Comparison of ENCODE assay signal across 8 cellular contexts in genomic region chr22:40193429-40194421, GRCh38. TPM values are rescaled to one million over a fixed set of nuclear protein-coding genes. Genes with fewer than 3 reads are reported as not detected.
DNase-seq lines count a peak whose midpoint lies in the region; ATAC-seq, FAIRE-seq and TF ChIP-seq lines count a peak whose summit lies in the region.

No MANE protein-coding gene starts in this region.

- TF ChIP-seq POLR2A in K562 (conservative IDR thresholded peaks at IDR 0.05), result no peak

- POLR2A ChIA-PET in BJ (lab: Charles Lee) (no interaction called here), K562 (lab: Yijun Ruan, JAX) (interaction anchor here (0.7 to 2.4 kb wide), 5 partner anchors 9 to 61 kb away, joined by 3 to 8 read pairs (median 3); partner anchors contain the start of gene TNRC6B)

- peak overlapping the region; percentile 54 for H3K9ac ChIP-seq in HUES64 (ENCODE audit: low read depth, low read length)
- peak overlapping the region in 1 of 2 experiments; percentile 33; a peak in 1 of 4 replicates for H3K9ac ChIP-seq in K562 (ENCODE audit: insufficient read depth in 1 of 2, low read depth in 2 of 2, low read length in 2 of 2)

- 0 out of 3 replicates have a peak, but pooled peaks have one; percentile 17 for ATAC-seq in K562
- ATAC-seq in HG03565 (IDR thresholded peaks at IDR 0.05; ENCODE audit: unreplicated experiment), result no peak

- CTCF ChIA-PET in BJ (lab: Yijun Ruan, JAX), result interaction anchor here (0.6 to 1.3 kb wide), 10 partner anchors 9 to 169 kb away, joined by 3 to 6 read pairs (median 3); no protein-coding TSS in a partner anchor
- CTCF ChIA-PET in K562 (lab: Yijun Ruan, JAX; ENCODE audit: low intra/inter-chr PET ratio), result interaction anchor here (1.2 kb wide), 1 partner anchor 165 kb away, joined by 3 read pairs; no protein-coding TSS in a partner anchor

- in situ Hi-C loops in K562 (cut with MboI), result no loop called here

- intact Hi-C loops in K562 (cut with micrococcal nuclease) (loop anchor here (5.0 kb wide), 1 partner anchor 151 kb away; no protein-coding TSS in a partner anchor), tibial artery (cut with DNase I; ENCODE audit: low total_unique reads) (no loop called here)

- H4K20me1 ChIP-seq in K562 (replicated peaks; ENCODE audit: control insufficient read depth, insufficient read depth, low read length), result no peaks in the 10 kb centered on the region

- DNase-seq in BJ (ENCODE audit: low read depth) (no peak), K562 (ENCODE audit: extremely low read depth in 1 of 4, low spot score in 3 of 4) (peak in 1 of 4 experiments; percentile 52), medulla oblongata (ENCODE audit: extremely low spot score) (peak; percentile 34), UCSD-AML1 (lab: John Stamatoyannopoulos, UW; ENCODE audit: unreplicated experiment) (no peak), tibial artery (no peak)
- DNase-seq in activated CD4-positive, CD25-positive, alpha-beta regulatory T cell treated with anti-CD3 and anti-CD28 coated beads, Interleukin-2, amount 50 U/mL, for 72 hours, result no peak

- peaks cover 92% of the 10 kb centered on the region for H3K79me2 ChIP-seq in K562 (ENCODE audit: control insufficient read depth, insufficient read depth, low read length)

- no peak overlapping the region for H3K4me2 ChIP-seq in K562 (ENCODE audit: insufficient read depth, low read length)

- BruUV-seq in K562 (replicated peaks; lab: Mats Ljungman, UMichigan), result no TSS peak

- H3K4me1 ChIP-seq in HUES64 (ENCODE audit: insufficient read depth, low read length), result peaks cover 84% of the 10 kb centered on the region
- peaks cover 29 to 50% of the 10 kb centered on the region in 2 experiments for H3K4me1 ChIP-seq in K562 (replicated peaks in 1 of 2; ENCODE audit: control insufficient read depth in 2 of 2, insufficient read depth in 2 of 2, low read length in 2 of 2)
- peaks cover 0 to 50% (median 26%) of the 10 kb centered on the region in 4 donors for H3K4me1 ChIP-seq in tibial artery

- H3K27ac ChIP-seq in HUES64 (ENCODE audit: low read depth, low read length) (peak overlapping the region; percentile 93), K562 (ENCODE audit: extremely low read depth, low read depth, low read length) (no peak overlapping the region), tibial artery (no peak overlapping the region)

- H3K9me3 ChIP-seq in HUES64 (ENCODE audit: insufficient read depth, low read depth, low read length) (no peaks in the 10 kb centered on the region), K562 (replicated peaks; ENCODE audit: control insufficient read depth, insufficient read depth, low read depth, low read length) (no peaks in the 10 kb centered on the region), tibial artery (no peaks in the 10 kb centered on the region)

- TF ChIP-seq EP300 in K562 (IDR thresholded peaks at IDR 0.05; ENCODE audit: low read length), result no peak

- H3K36me3 ChIP-seq in BJ (ENCODE audit: control insufficient read depth, insufficient read depth, low read length) (peaks cover 2% of the 10 kb centered on the region; the same call in 1 of the 2 replicates), HUES64 (ENCODE audit: insufficient read depth, low read length) (no peaks in the 10 kb centered on the region), K562 (ENCODE audit: control insufficient read depth, insufficient read depth, low read length) (peaks cover 6% of the 10 kb centered on the region; the same call in 2 of the 3 replicates), tibial artery (no peaks in the 10 kb centered on the region)

- WGBS in HUES64, result 12% methylated on average over 13 of the region's 13 CpGs
- WGBS in K562 (ENCODE audit: insufficient coverage, low coverage, missing lambda C conversion rate), result 86% methylated on average over 10 of the region's 13 CpGs

- H3K4me3 ChIP-seq in BJ (ENCODE audit: low read depth, low read length) (no peak overlapping the region), HUES64 (ENCODE audit: low read length) (peak overlapping the region; percentile 34), K562 (no peak overlapping the region), tibial artery (no peak overlapping the region)

- peak; percentile 67 for FAIRE-seq in K562 (lab: Jason Lieb, UNC)

- H3K9me1 ChIP-seq in K562 (ENCODE audit: control insufficient read depth, insufficient read depth, low read length), result peaks cover 7% of the 10 kb centered on the region

- peak; percentile 42; the same call in 1 of the 2 replicates for TF ChIP-seq CTCF in BJ (IDR thresholded peaks at IDR 0.05; ENCODE audit: insufficient read depth, low read depth, low read length)
- TF ChIP-seq CTCF in K562 (IDR thresholded peaks at IDR 0.05 in 2 of 3, conservative IDR thresholded peaks at IDR 0.05 in 1 of 3; ENCODE audit: insufficient read depth in 2 of 3, low read depth in 1 of 3, low read length in 3 of 3), result peak; percentile 33 to 59 (median 54); a peak in 4 of 6 replicates
- no peak for TF ChIP-seq CTCF in tibial artery (IDR thresholded peaks at IDR 0.05)

- peak; percentile 13 to 52; a peak in 3 of 4 replicates for TF ChIP-seq RAD21 in K562 (CRISPR knock-in tag; conservative IDR thresholded peaks at IDR 0.05 in 1 of 2, IDR thresholded peaks at IDR 0.05 in 1 of 2)

- H3K27me3 ChIP-seq in BJ (ENCODE audit: control insufficient read depth, insufficient read depth, low read length) (no peaks in the 10 kb centered on the region), HUES64 (ENCODE audit: insufficient read depth, low read length) (no peaks in the 10 kb centered on the region), K562 (ENCODE audit: control insufficient read depth in 2 of 2, insufficient read depth in 2 of 2, low read length in 2 of 2) (no peaks in the 10 kb centered on the region), tibial artery (no peaks in the 10 kb centered on the region)

- no peak overlapping the region for H2AFZ ChIP-seq in K562 (ENCODE audit: low read depth, low read length)

TF ChIP-seq in K562, 482 proteins besides CTCF, POLR2A, EP300 and RAD21 (continues in another document):
- TF ChIP-seq ID3 (CRISPR knock-in tag; IDR thresholded peaks at IDR 0.05) (no peak), ID3 (tag; IDR thresholded peaks at IDR 0.05) (no peak), BCLAF1 (IDR thresholded peaks at IDR 0.05; ENCODE audit: borderline replicate concordance in 1 of 2, control insufficient read depth in 1 of 2, low read depth in 2 of 2, low read length in 1 of 2) (no peak), ARNT (IDR thresholded peaks at IDR 0.05) (no peak)

RNA-seq across cellular contexts. Expression of gene TNRC6B, which starts 16.0 kb away (rescaled TPM):
- 6.6 and 8.0 TPM in 2 replicates for polyA plus RNA-seq in BJ (2011; rRNA removed)
- polyA minus RNA-seq in BJ (2011; rRNA and poly(A)+ RNA removed), result 33.1 and 34.6 TPM in 2 replicates
- 14.5 TPM for polyA plus RNA-seq in HUES64 (2013, experiment 1 of 2)
- polyA plus RNA-seq in HUES64 (2013, experiment 2 of 2), result 15.8 TPM
- total RNA-seq in K562 (2011; cell fraction: chromatin; rRNA removed; ENCODE audit: low replicate concordance), result 39.3 and 85.7 TPM in 2 replicates
- total RNA-seq in K562 (2011; cell fraction: nucleolus; rRNA removed), result 26.1 and 28.3 TPM in 2 replicates
- total RNA-seq in K562 (2011; cell fraction: nucleoplasm; rRNA removed), result 39.1 and 62.4 TPM in 2 replicates
- total RNA-seq in K562 (2014; rRNA removed), result 7.4 and 11.0 TPM in 2 replicates
- 10.8 and 13.7 TPM in 2 replicates for total RNA-seq in K562 (2014; rRNA removed; fragmentation: Illumina TruSeq; extraction: Trizol)
- 10.3 and 11.5 TPM in 2 replicates for total RNA-seq in K562 (2015; rRNA removed; fragmentation: Illumina TruSeq; extraction: Trizol)
- 17.6 and 18.8 TPM in 2 replicates for total RNA-seq in K562 (2021)
- 5.8 and 7.4 TPM in 2 replicates for polyA plus RNA-seq in K562 (2011; rRNA removed)
- 6.8 and 7.2 TPM in 2 replicates for polyA plus RNA-seq in K562 (2011; cell fraction: cytosol; rRNA removed)
- polyA plus RNA-seq in K562 (2011; cell fraction: nucleus; rRNA removed), result 10.6 and 12.9 TPM in 2 replicates
- 3.8 and 6.0 TPM in 2 replicates for polyA plus RNA-seq in K562 (2012)
- polyA plus RNA-seq in K562 (2014; fragmentation: Illumina TruSeq; extraction: Trizol), result 5.3 and 5.8 TPM in 2 replicates
- 10 to 100 TPM in 1 of 2 experiments, under 1 TPM in 1; 0.96 to 14.7 TPM for polyA plus RNA-seq in K562 (2014; fragmentation: Nextera tagmentation; extraction: Ambion mirVana)
- polyA plus RNA-seq in K562 (2014; rRNA removed), result 6.9 and 7.3 TPM in 2 replicates
- polyA minus RNA-seq in K562 (2011; rRNA and poly(A)+ RNA removed), result 20.1 and 24.7 TPM in 2 replicates
- 9.8 and 11.2 TPM in 2 replicates for polyA minus RNA-seq in K562 (2011; cell fraction: cytosol; rRNA and poly(A)+ RNA removed)
- polyA minus RNA-seq in K562 (2011; cell fraction: nucleus; rRNA and poly(A)+ RNA removed), result 13.3 and 30.9 TPM in 2 replicates

Comparison
In these comparisons a context has a peak if more than half of its experiments do, and no peak if none do; other contexts are left out.
1. CTCF ChIP-seq: peak in BJ (single experiment) and K562 (3 of 3); none in tibial artery (0 of 2).